In genomic region chr11:122714021-122714420, GRCh38 we compare ENCODE assay signal across 13 cellular contexts. TPM values are rescaled to one million over a fixed set of nuclear protein-coding genes. Genes with fewer than 3 reads are reported as not detected.
DNase-seq lines count a peak whose midpoint lies in the region; ATAC-seq and TF ChIP-seq lines count a peak whose summit lies in the region.
"Had no signal": no experiment of that assay in that cellular context is flagged by ENCODE, and none has a peak within 500 bp of the region (broad histone marks: within the 10 kb centered on the region; RNA-seq: fewer than 3 reads in every experiment).

No MANE protein-coding gene starts in this region.

- CTCF ChIA-PET in OCI-LY7 (lab: Charles Lee; ENCODE audit: unreplicated experiment), result interaction anchor here (1.0 to 1.6 kb wide), 2 partner anchors 13 to 18 kb away, joined by 3 to 4 read pairs; no protein-coding TSS in a partner anchor

- intact Hi-C loops in OCI-LY7 (cut with micrococcal nuclease; ENCODE audit: unreplicated experiment), result no loop called here

- H3K4me2 ChIP-seq in OCI-LY7 (ENCODE audit: low read length), result peak overlapping the region; percentile 63
- H3K4me2 ChIP-seq: A549 had no signal

- peaks cover 62% of the 10 kb centered on the region for H3K4me1 Mint-ChIP-seq in activated T-cell treated with anti-CD3 and anti-CD28 coated beads, Interleukin-2, amount 50 U/mL, for 24 hours (ENCODE audit: low read depth)
- peaks cover 75% of the 10 kb centered on the region for H3K4me1 Mint-ChIP-seq in stimulated activated naive CD8-positive, alpha-beta T cell treated with anti-CD3 and anti-CD28 coated beads, Interleukin-15, Interleukin-2, amounts not matched to agents 100 ng/mL and 50 ng/mL, for 24 hours (ENCODE audit: low read depth)
- H3K4me1 Mint-ChIP-seq in type B pancreatic cell (ENCODE audit: unreplicated experiment), result peaks cover 13% of the 10 kb centered on the region

- no peak overlapping the region for H2AFZ ChIP-seq in OCI-LY7 (ENCODE audit: low read length)

- peak; percentile 36 for ATAC-seq in HG02763 (IDR thresholded peaks at IDR 0.05; ENCODE audit: unreplicated experiment)
- ATAC-seq: A549; activated T-cell treated with anti-CD3 and anti-CD28 coated beads, Interleukin-2, amount 50 U/mL, for 72 hours had no signal

- H3K27ac Mint-ChIP-seq in activated T-cell treated with anti-CD3 and anti-CD28 coated beads, Interleukin-2, amount 50 U/mL, for 24 hours, result peak overlapping the region; percentile 18
- peak overlapping the region; percentile 70 for H3K27ac Mint-ChIP-seq in stimulated activated naive CD8-positive, alpha-beta T cell treated with anti-CD3 and anti-CD28 coated beads, Interleukin-15, Interleukin-2, amounts not matched to agents 100 ng/mL and 50 ng/mL, for 24 hours
- no peak overlapping the region for H3K27ac Mint-ChIP-seq in type B pancreatic cell
- H3K27ac Mint-ChIP-seq: activated T-cell treated with anti-CD3 and anti-CD28 coated beads, Interleukin-2, amount 50 U/mL, for 72 hours; progenitor cell of endocrine pancreas had no signal

- H3K27ac ChIP-seq in OCI-LY7 (ENCODE audit: low read depth, low read length, poor library complexity, severe bottlenecking), result peak overlapping the region; percentile 57
- H3K27ac ChIP-seq: A549 had no signal

- H3K4me3 Mint-ChIP-seq in activated T-cell treated with anti-CD3 and anti-CD28 coated beads, Interleukin-2, amount 50 U/mL, for 24 hours, result no peak overlapping the region
- H3K4me3 Mint-ChIP-seq in stimulated activated naive CD8-positive, alpha-beta T cell treated with anti-CD3 and anti-CD28 coated beads, Interleukin-15, Interleukin-2, amounts not matched to agents 100 ng/mL and 50 ng/mL, for 24 hours, result no peak overlapping the region
- no peak overlapping the region for H3K4me3 Mint-ChIP-seq in type B pancreatic cell
- H3K4me3 Mint-ChIP-seq: activated T-cell treated with anti-CD3 and anti-CD28 coated beads, Interleukin-2, amount 50 U/mL, for 72 hours had no signal

- H3K36me3 Mint-ChIP-seq in activated T-cell treated with anti-CD3 and anti-CD28 coated beads, Interleukin-2, amount 50 U/mL, for 24 hours (ENCODE audit: low read depth), result peaks cover 10% of the 10 kb centered on the region
- peaks cover 24% of the 10 kb centered on the region for H3K36me3 Mint-ChIP-seq in stimulated activated naive CD8-positive, alpha-beta T cell treated with anti-CD3 and anti-CD28 coated beads, Interleukin-15, Interleukin-2, amounts not matched to agents 100 ng/mL and 50 ng/mL, for 24 hours (ENCODE audit: low read depth)
- H3K36me3 Mint-ChIP-seq in type B pancreatic cell, result no peaks in the 10 kb centered on the region

- TF ChIP-seq CTCF in OCI-LY7 (conservative IDR thresholded peaks at IDR 0.05; ENCODE audit: low read length), result no peak
- TF ChIP-seq CTCF in type B pancreatic cell (conservative IDR thresholded peaks at IDR 0.05), result no peak

- no peaks in the 10 kb centered on the region for H3K9me3 Mint-ChIP-seq in activated T-cell treated with anti-CD3 and anti-CD28 coated beads, Interleukin-2, amount 50 U/mL, for 24 hours
- H3K9me3 Mint-ChIP-seq in stimulated activated naive CD8-positive, alpha-beta T cell treated with anti-CD3 and anti-CD28 coated beads, Interleukin-15, Interleukin-2, amounts not matched to agents 100 ng/mL and 50 ng/mL, for 24 hours, result no peaks in the 10 kb centered on the region
- no peaks in the 10 kb centered on the region for H3K9me3 Mint-ChIP-seq in type B pancreatic cell
- H3K9me3 Mint-ChIP-seq: activated T-cell treated with anti-CD3 and anti-CD28 coated beads, Interleukin-2, amount 50 U/mL, for 72 hours had no signal

- POLR2A ChIA-PET in OCI-LY7 (lab: Charles Lee), result interaction anchor here (0.7 to 6.0 kb wide), 6 partner anchors 9 to 46 kb away, joined by 4 to 77 read pairs (median 9); no protein-coding TSS in a partner anchor

- no peaks in the 10 kb centered on the region for H3K9me2 ChIP-seq in OCI-LY7 (ENCODE audit: insufficient read depth, low read length)

- no peaks in the 10 kb centered on the region for H3K9me3 ChIP-seq in OCI-LY7 (ENCODE audit: low read length)
- H3K9me3 ChIP-seq: A549 had no signal

- peaks cover 21% of the 10 kb centered on the region for H3K36me3 ChIP-seq in OCI-LY7 (ENCODE audit: insufficient read depth, low read length)

- no peak for DNase-seq in activated T-cell treated with anti-CD3 and anti-CD28 coated beads, Interleukin-2, amount 50 U/mL, for 24 hours
- DNase-seq in activated T-cell treated with anti-CD3 and anti-CD28 coated beads for 4 hours (no peak), OCI-LY7 (ENCODE audit: low spot score) (no peak), NCI-H524 treated with DMSO at 0.1 percent for 48 hours (lab: John Stamatoyannopoulos, UW) (no peak), hypothalamus (lab: John Stamatoyannopoulos, UW) (no peak), type B pancreatic cell (ENCODE audit: extremely low spot score, unreplicated experiment) (no peak)
- DNase-seq: activated T-cell treated with anti-CD3 and anti-CD28 coated beads, Interleukin-2, amount 50 U/mL, for 72 hours; dorsolateral prefrontal cortex; OCI-M1 had no signal

- BruUV-seq in OCI-LY7 (replicated peaks; lab: Mats Ljungman, UMichigan), result no TSS peak

- no peak overlapping the region for H3K4me3 ChIP-seq in OCI-LY7 (ENCODE audit: low read depth, low read length, poor library complexity, severe bottlenecking)
- H3K4me3 ChIP-seq: A549, dorsolateral prefrontal cortex had no signal

- no peaks in the 10 kb centered on the region for H3K27me3 Mint-ChIP-seq in activated T-cell treated with anti-CD3 and anti-CD28 coated beads, Interleukin-2, amount 50 U/mL, for 24 hours
- H3K27me3 Mint-ChIP-seq in stimulated activated naive CD8-positive, alpha-beta T cell treated with anti-CD3 and anti-CD28 coated beads, Interleukin-15, Interleukin-2, amounts not matched to agents 100 ng/mL and 50 ng/mL, for 24 hours, result no peaks in the 10 kb centered on the region
- peaks cover 7% of the 10 kb centered on the region for H3K27me3 Mint-ChIP-seq in type B pancreatic cell

- peaks cover 10% of the 10 kb centered on the region; the same call in 1 of the 2 replicates for H3K79me2 ChIP-seq in OCI-LY7 (ENCODE audit: insufficient read depth, low read depth, low read length)

- no peaks in the 10 kb centered on the region for H4K20me1 ChIP-seq in OCI-LY7 (ENCODE audit: insufficient read depth, low read length)

- H3K4me1 ChIP-seq in OCI-LY7 (ENCODE audit: insufficient read depth, low read length, poor library complexity, severe bottlenecking), result peaks cover 93% of the 10 kb centered on the region

RNA-seq across cellular contexts. Expression of gene UBASH3B, which starts 58.5 kb away (rescaled TPM):
- 36.3 and 54.7 TPM in 2 replicates for total RNA-seq in OCI-LY7 (2014; rRNA removed; shearing (Covaris generic))
- 72.7 and 73.0 TPM in 2 replicates for total RNA-seq in OCI-LY7 (2022)
- 8.6 and 8.9 TPM in 2 replicates for total RNA-seq in type B pancreatic cell (ENCODE audit: low replicate concordance)
